In genomic region chr9:20135119-20135697, GRCh38 we compare ENCODE assay signal across 21 cellular contexts.
DNase-seq lines count a peak whose midpoint lies in the region; FAIRE-seq and TF ChIP-seq lines count a peak whose summit lies in the region.
"Had no signal": no experiment of that assay in that cellular context is flagged by ENCODE, and none has a peak within 500 bp of the region (broad histone marks: within the 10 kb centered on the region; RNA-seq: fewer than 3 reads in every experiment).

No MANE protein-coding gene starts in this region.

- POLR2A ChIA-PET in SK-N-SH (lab: Yijun Ruan, JAX) = no interaction called here

- no peaks in the 10 kb centered on the region for H3F3A ChIP-seq in SK-N-SH (replicated peaks; ENCODE audit: insufficient read depth)

- no peaks in the 10 kb centered on the region for H3K36me3 ChIP-seq in SK-N-SH (replicated peaks in 1 of 2; ENCODE audit: control insufficient read depth in 1 of 2, insufficient read depth in 2 of 2, low read length in 1 of 2)
- H3K36me3 ChIP-seq in small intestine (ENCODE audit: control insufficient read depth in 2 of 2, insufficient read depth in 2 of 2, low read length in 2 of 2) = no peaks in the 10 kb centered on the region
- H3K36me3 ChIP-seq in trophoblast cell (ENCODE audit: control insufficient read depth in 1 of 2, insufficient read depth in 2 of 2, low read length in 2 of 2) = no peaks in the 10 kb centered on the region
- H3K36me3 ChIP-seq: BLaER1 treated with 17β-estradiol and CSF1 and Interleukin-3, amounts not matched to agents 10 nM and 100 nM had no signal

- no peak overlapping the region for H2AFZ ChIP-seq in SK-N-SH (ENCODE audit: low read depth)
- no peak overlapping the region for H2AFZ ChIP-seq in trophoblast cell (ENCODE audit: insufficient read depth, low read length, poor library complexity)
- H2AFZ ChIP-seq: PC-9 had no signal

- no peak overlapping the region for H3K14ac ChIP-seq in trophoblast cell (ENCODE audit: low read length)

- no peak overlapping the region for H3K4ac ChIP-seq in trophoblast cell (ENCODE audit: low read depth, low read length)

- WGBS in SK-N-SH (ENCODE audit: low lambda C conversion rate) = 35% methylated on average over 7 of the region's 7 CpGs
- WGBS in small intestine, 3 donors = 21 to 55% (median 39%) methylated on average over 7 of the region's 7 CpGs
- 100% methylated on average over 1 of the region's 7 CpGs for WGBS in trophoblast cell (ENCODE audit: extremely low coverage, insufficient coverage, insufficient read length)

- no peak overlapping the region for H2BK5ac ChIP-seq in trophoblast cell (ENCODE audit: low read depth, low read length, poor library complexity)

- no peak overlapping the region for H2BK120ac ChIP-seq in trophoblast cell (ENCODE audit: insufficient read depth, low read length, poor library complexity)

- no peak for TF ChIP-seq RAD21 in SK-N-SH (IDR thresholded peaks at IDR 0.05; ENCODE audit: low read length)

- H3K79me2 ChIP-seq in SK-N-SH (ENCODE audit: insufficient read depth) = no peaks in the 10 kb centered on the region
- H3K79me2 ChIP-seq in trophoblast cell (ENCODE audit: control insufficient read depth, insufficient read depth, low read length, poor library complexity) = no peaks in the 10 kb centered on the region

- no peak overlapping the region for H4K12ac ChIP-seq in trophoblast cell (ENCODE audit: low read depth, low read length)

- peak in 1 of 2 experiments; percentile 19; a peak in 1 of 4 replicates for TF ChIP-seq EP300 in SK-N-SH (IDR thresholded peaks at IDR 0.05; ENCODE audit: borderline replicate concordance in 1 of 2, low read depth in 1 of 2, low read length in 1 of 2)

- H3K9me3 ChIP-seq in SK-N-SH = no peaks in the 10 kb centered on the region
- H3K9me3 ChIP-seq in small intestine (ENCODE audit: control insufficient read depth, low read depth) = no peaks in the 10 kb centered on the region
- no peaks in the 10 kb centered on the region for H3K9me3 ChIP-seq in trophoblast cell (ENCODE audit: insufficient read depth, low read depth, low read length)
- H3K9me3 ChIP-seq: BLaER1 treated with 17β-estradiol and CSF1 and Interleukin-3, amounts not matched to agents 10 nM and 100 nM had no signal

- no peak overlapping the region for H2BK12ac ChIP-seq in trophoblast cell (ENCODE audit: low read length)

- H3K4me3 ChIP-seq in SK-N-SH (ENCODE audit: low read depth in 2 of 2, low read length in 1 of 2) (no peak overlapping the region), small intestine (ENCODE audit: low read depth in 1 of 2, low read length in 2 of 2) (no peak overlapping the region), trophoblast cell (ENCODE audit: low read depth, low read length) (no peak overlapping the region)
- H3K4me3 ChIP-seq: BLaER1 treated with 17β-estradiol and CSF1 and Interleukin-3, amounts not matched to agents 10 nM and 100 nM; PC-9 had no signal

- no peaks in the 10 kb centered on the region; a peak in 1 of 4 replicates for H3K4me1 ChIP-seq in SK-N-SH (ENCODE audit: control insufficient read depth in 1 of 2, insufficient read depth in 2 of 2, low read depth in 1 of 2, low read length in 1 of 2)
- H3K4me1 ChIP-seq in small intestine (ENCODE audit: control insufficient read depth in 2 of 2, insufficient read depth in 1 of 2, low read depth in 1 of 2, low read length in 1 of 2) = no peaks in the 10 kb centered on the region
- no peaks in the 10 kb centered on the region for H3K4me1 ChIP-seq in trophoblast cell (ENCODE audit: control insufficient read depth in 1 of 2, insufficient read depth in 2 of 2, low read length in 2 of 2)

- H3K27ac ChIP-seq in SK-N-SH (ENCODE audit: low read depth in 2 of 2, low read length in 1 of 2) (no peak overlapping the region), small intestine (ENCODE audit: low read depth in 1 of 2, low read length in 1 of 2) (no peak overlapping the region), trophoblast cell (ENCODE audit: low read depth, low read length) (no peak overlapping the region)
- H3K27ac ChIP-seq: BLaER1 treated with 17β-estradiol and CSF1 and Interleukin-3, amounts not matched to agents 10 nM and 100 nM; PC-9 had no signal

- H3K9ac ChIP-seq in SK-N-SH = no peak overlapping the region
- no peak overlapping the region for H3K9ac ChIP-seq in trophoblast cell (ENCODE audit: low read length)
- H3K9ac ChIP-seq: BLaER1 treated with 17β-estradiol and CSF1 and Interleukin-3, amounts not matched to agents 10 nM and 100 nM had no signal

- no peak for TF ChIP-seq CTCF in D721Med (IDR thresholded peaks at IDR 0.05; ENCODE audit: insufficient read depth, missing control alignments)
- no peak for TF ChIP-seq CTCF in SK-N-SH (IDR thresholded peaks at IDR 0.05)

- H3K9me2 ChIP-seq in SK-N-SH = no peaks in the 10 kb centered on the region

- DNase-seq in D721Med (ENCODE audit: insufficient read length, low spot score) = no peak
- DNase-seq in SK-N-SH = peak; percentile 11
- DNase-seq in small intestine = no peak
- no peak for DNase-seq in trophoblast cell
- no peak for DNase-seq in NCI-H446 (lab: John Stamatoyannopoulos, UW)
- no peak for DNase-seq in cerebellum (ENCODE audit: low spot score)
- DNase-seq: CD4-positive, alpha-beta memory T cell; DMS153; H7; HFFc6; KBM-7; MM.1S; NCI-H1092; NCI-H1436; NCI-H1930; NCI-H2171 treated with DMSO at 0.1 percent for 48 hours; NCI-H526; PC-9 had no signal

- no peak overlapping the region for H2AK5ac ChIP-seq in trophoblast cell (ENCODE audit: low read length)

- peak; percentile 6 for FAIRE-seq in D721Med (lab: Jason Lieb, UNC)
- FAIRE-seq in colon (lab: Jason Lieb, UNC) = peak; percentile 76
- peak; percentile 97 for FAIRE-seq in small intestine (lab: Jason Lieb, UNC)
- FAIRE-seq: GM12892 had no signal

- H3K18ac ChIP-seq in trophoblast cell (ENCODE audit: low read length) = no peak overlapping the region

- H4K8ac ChIP-seq in trophoblast cell (ENCODE audit: low read depth, low read length) = no peak overlapping the region

- no peaks in the 10 kb centered on the region for H3K27me3 ChIP-seq in SK-N-SH (ENCODE audit: insufficient read depth)
- no peaks in the 10 kb centered on the region for H3K27me3 ChIP-seq in small intestine (ENCODE audit: control insufficient read depth in 2 of 2, insufficient read depth in 2 of 2, low read length in 2 of 2)
- H3K27me3 ChIP-seq in trophoblast cell (ENCODE audit: insufficient read depth, low read length) = no peaks in the 10 kb centered on the region
- H3K27me3 ChIP-seq: BLaER1 treated with 17β-estradiol and CSF1 and Interleukin-3, amounts not matched to agents 10 nM and 100 nM had no signal

- H3K23ac ChIP-seq in trophoblast cell (ENCODE audit: low read length) = no peak overlapping the region

- CTCF ChIA-PET in SK-N-SH (lab: Yijun Ruan, JAX) = interaction anchor here (1.0 kb wide), 1 partner anchor 8 kb away, joined by 3 read pairs; no protein-coding TSS in a partner anchor

- H3K4me2 ChIP-seq in SK-N-SH (no peak overlapping the region), trophoblast cell (ENCODE audit: low read length) (no peak overlapping the region)
- H3K4me2 ChIP-seq: BLaER1 treated with 17β-estradiol and CSF1 and Interleukin-3, amounts not matched to agents 10 nM and 100 nM; PC-9 had no signal

- no peak overlapping the region for H4K91ac ChIP-seq in trophoblast cell (ENCODE audit: low read depth, low read length)

- no peaks in the 10 kb centered on the region for H4K20me1 ChIP-seq in SK-N-SH (ENCODE audit: insufficient read depth)
- H4K20me1 ChIP-seq: BLaER1 treated with 17β-estradiol and CSF1 and Interleukin-3, amounts not matched to agents 10 nM and 100 nM had no signal

- H3K79me1 ChIP-seq in trophoblast cell (ENCODE audit: low read length) = no peaks in the 10 kb centered on the region

TF ChIP-seq in SK-N-SH, 30 proteins besides CTCF, POLR2A, EP300 and RAD21:
- TF ChIP-seq GATA2 (CRISPR knock-in tag; IDR thresholded peaks at IDR 0.05) = peak; percentile 85
- TF ChIP-seq MXI1 (IDR thresholded peaks at IDR 0.05; ENCODE audit: low read depth, low read length) = no peak
- TF ChIP-seq SMC3 (IDR thresholded peaks at IDR 0.05; ENCODE audit: low read depth, low read length) = no peak
- TF ChIP-seq, protein P1, sequence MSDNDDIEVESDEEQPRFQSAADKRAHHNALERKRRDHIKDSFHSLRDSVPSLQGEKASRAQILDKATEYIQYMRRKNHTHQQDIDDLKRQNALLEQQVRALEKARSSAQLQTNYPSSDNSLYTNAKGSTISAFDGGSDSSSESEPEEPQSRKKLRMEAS (IDR thresholded peaks at IDR 0.05; ENCODE audit: low read depth) = no peak
